ENCODE assay signal across 1 cellular context in the genomic region with DNA sequence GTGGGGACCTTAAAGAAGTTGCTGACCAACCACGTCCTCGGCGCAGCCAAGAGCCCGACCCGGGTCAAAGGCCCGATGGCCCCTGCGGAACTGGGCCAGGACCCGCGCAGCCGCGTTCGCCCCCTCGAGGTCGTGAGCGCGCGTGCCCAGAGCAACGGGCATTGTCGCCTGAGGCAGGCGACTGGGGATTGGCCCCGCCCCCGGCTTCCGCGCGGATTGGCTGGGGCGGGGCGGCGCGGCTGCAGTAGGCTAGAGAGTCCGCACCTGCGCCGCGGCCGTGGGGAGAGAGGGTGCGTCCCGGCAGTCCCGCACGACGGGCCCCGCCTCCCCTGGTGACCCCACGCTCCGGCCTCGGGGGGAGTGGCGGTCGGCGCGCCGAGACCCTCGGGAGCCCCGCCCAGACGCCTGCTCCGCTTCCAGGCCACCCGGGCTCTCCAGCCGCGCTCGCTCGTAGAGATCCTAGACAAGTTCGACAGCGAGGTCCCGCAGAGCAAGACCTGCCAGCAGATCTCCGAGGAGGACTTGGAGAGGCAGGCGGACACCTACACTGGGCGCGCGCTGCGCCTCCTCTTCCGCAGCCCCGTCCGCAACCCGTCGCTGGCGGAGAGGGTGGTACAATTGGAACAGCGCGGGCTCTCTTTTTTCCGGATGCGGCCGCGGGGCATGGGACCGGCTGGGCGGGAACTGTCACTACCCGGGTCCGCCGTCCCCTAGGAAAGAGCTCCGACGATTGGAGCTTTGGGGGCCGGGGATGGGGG.
TF ChIP-seq lines count a peak whose summit lies in the region.

No MANE protein-coding gene starts in this region.

TF ChIP-seq in HepG2, 621 proteins besides CTCF, POLR2A, EP300 and RAD21 (continued from another document and continues in another):
- TF ChIP-seq ZNF281 (CRISPR knock-in tag; IDR thresholded peaks at IDR 0.05; ENCODE audit: borderline replicate concordance) (no peak), FOXM1 (CRISPR knock-in tag; IDR thresholded peaks at IDR 0.05) (no peak), SCMH1 (CRISPR knock-in tag; IDR thresholded peaks at IDR 0.05; ENCODE audit: borderline replicate concordance) (no peak), HCFC1 (IDR thresholded peaks at IDR 0.05; ENCODE audit: low read depth, low read length) (no peak), TAF15 (IDR thresholded peaks at IDR 0.05; ENCODE audit: low read depth, low read length, poor library complexity, severe bottlenecking) (peak; percentile 84), NBN (conservative IDR thresholded peaks at IDR 0.05) (no peak), KDM6A (CRISPR knock-in tag; IDR thresholded peaks at IDR 0.05; ENCODE audit: low read depth) (no peak), HMG20A (CRISPR knock-in tag; IDR thresholded peaks at IDR 0.05; ENCODE audit: borderline replicate concordance) (no peak), HDAC1 (CRISPR knock-in tag; IDR thresholded peaks at IDR 0.05) (peak; percentile 59; the same call in 1 of the 2 replicates), ZKSCAN5 (CRISPR knock-in tag; IDR thresholded peaks at IDR 0.05) (no peak), HES4 (CRISPR knock-in tag; IDR thresholded peaks at IDR 0.05; ENCODE audit: borderline replicate concordance) (peak; percentile 63; the same call in 1 of the 2 replicates), FUBP1 (CRISPR knock-in tag; IDR thresholded peaks at IDR 0.05; ENCODE audit: borderline replicate concordance) (no peak), ELF3 (CRISPR knock-in tag; IDR thresholded peaks at IDR 0.05) (no peak), HMGXB3 (CRISPR knock-in tag; IDR thresholded peaks at IDR 0.05; ENCODE audit: borderline replicate concordance) (no peak), ZNF772 (CRISPR knock-in tag; IDR thresholded peaks at IDR 0.05) (no peak), ZNF354B (CRISPR knock-in tag; IDR thresholded peaks at IDR 0.05) (no peak), CCDC6 (CRISPR knock-in tag; IDR thresholded peaks at IDR 0.05) (no peak; the same call in 1 of the 2 replicates), CBX1 (IDR thresholded peaks at IDR 0.05; ENCODE audit: low read depth) (peak; percentile 33), HNRNPL (IDR thresholded peaks at IDR 0.05; ENCODE audit: low read depth, low read length) (no peak)
- TF ChIP-seq, protein P1, sequence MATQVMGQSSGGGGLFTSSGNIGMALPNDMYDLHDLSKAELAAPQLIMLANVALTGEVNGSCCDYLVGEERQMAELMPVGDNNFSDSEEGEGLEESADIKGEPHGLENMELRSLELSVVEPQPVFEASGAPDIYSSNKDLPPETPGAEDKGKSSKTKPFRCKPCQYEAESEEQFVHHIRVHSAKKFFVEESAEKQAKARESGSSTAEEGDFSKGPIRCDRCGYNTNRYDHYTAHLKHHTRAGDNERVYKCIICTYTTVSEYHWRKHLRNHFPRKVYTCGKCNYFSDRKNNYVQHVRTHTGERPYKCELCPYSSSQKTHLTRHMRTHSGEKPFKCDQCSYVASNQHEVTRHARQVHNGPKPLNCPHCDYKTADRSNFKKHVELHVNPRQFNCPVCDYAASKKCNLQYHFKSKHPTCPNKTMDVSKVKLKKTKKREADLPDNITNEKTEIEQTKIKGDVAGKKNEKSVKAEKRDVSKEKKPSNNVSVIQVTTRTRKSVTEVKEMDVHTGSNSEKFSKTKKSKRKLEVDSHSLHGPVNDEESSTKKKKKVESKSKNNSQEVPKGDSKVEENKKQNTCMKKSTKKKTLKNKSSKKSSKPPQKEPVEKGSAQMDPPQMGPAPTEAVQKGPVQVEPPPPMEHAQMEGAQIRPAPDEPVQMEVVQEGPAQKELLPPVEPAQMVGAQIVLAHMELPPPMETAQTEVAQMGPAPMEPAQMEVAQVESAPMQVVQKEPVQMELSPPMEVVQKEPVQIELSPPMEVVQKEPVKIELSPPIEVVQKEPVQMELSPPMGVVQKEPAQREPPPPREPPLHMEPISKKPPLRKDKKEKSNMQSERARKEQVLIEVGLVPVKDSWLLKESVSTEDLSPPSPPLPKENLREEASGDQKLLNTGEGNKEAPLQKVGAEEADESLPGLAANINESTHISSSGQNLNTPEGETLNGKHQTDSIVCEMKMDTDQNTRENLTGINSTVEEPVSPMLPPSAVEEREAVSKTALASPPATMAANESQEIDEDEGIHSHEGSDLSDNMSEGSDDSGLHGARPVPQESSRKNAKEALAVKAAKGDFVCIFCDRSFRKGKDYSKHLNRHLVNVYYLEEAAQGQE (IDR thresholded peaks at IDR 0.05; ENCODE audit: borderline replicate concordance in 1 of 2, low read depth in 1 of 2, low read length in 2 of 2), result no peak; a peak in 1 of 4 replicates
- TF ChIP-seq, protein P2, sequence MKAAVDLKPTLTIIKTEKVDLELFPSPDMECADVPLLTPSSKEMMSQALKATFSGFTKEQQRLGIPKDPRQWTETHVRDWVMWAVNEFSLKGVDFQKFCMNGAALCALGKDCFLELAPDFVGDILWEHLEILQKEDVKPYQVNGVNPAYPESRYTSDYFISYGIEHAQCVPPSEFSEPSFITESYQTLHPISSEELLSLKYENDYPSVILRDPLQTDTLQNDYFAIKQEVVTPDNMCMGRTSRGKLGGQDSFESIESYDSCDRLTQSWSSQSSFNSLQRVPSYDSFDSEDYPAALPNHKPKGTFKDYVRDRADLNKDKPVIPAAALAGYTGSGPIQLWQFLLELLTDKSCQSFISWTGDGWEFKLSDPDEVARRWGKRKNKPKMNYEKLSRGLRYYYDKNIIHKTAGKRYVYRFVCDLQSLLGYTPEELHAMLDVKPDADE (CRISPR knock-in tag; IDR thresholded peaks at IDR 0.05), result no peak
- TF ChIP-seq, protein P3, sequence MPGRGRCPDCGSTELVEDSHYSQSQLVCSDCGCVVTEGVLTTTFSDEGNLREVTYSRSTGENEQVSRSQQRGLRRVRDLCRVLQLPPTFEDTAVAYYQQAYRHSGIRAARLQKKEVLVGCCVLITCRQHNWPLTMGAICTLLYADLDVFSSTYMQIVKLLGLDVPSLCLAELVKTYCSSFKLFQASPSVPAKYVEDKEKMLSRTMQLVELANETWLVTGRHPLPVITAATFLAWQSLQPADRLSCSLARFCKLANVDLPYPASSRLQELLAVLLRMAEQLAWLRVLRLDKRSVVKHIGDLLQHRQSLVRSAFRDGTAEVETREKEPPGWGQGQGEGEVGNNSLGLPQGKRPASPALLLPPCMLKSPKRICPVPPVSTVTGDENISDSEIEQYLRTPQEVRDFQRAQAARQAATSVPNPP (CRISPR knock-in tag; IDR thresholded peaks at IDR 0.05), result 0 out of 2 replicates have a peak, but pooled peaks have one; percentile 35
- TF ChIP-seq, protein P4, sequence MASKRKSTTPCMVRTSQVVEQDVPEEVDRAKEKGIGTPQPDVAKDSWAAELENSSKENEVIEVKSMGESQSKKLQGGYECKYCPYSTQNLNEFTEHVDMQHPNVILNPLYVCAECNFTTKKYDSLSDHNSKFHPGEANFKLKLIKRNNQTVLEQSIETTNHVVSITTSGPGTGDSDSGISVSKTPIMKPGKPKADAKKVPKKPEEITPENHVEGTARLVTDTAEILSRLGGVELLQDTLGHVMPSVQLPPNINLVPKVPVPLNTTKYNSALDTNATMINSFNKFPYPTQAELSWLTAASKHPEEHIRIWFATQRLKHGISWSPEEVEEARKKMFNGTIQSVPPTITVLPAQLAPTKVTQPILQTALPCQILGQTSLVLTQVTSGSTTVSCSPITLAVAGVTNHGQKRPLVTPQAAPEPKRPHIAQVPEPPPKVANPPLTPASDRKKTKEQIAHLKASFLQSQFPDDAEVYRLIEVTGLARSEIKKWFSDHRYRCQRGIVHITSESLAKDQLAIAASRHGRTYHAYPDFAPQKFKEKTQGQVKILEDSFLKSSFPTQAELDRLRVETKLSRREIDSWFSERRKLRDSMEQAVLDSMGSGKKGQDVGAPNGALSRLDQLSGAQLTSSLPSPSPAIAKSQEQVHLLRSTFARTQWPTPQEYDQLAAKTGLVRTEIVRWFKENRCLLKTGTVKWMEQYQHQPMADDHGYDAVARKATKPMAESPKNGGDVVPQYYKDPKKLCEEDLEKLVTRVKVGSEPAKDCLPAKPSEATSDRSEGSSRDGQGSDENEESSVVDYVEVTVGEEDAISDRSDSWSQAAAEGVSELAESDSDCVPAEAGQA (IDR thresholded peaks at IDR 0.05; ENCODE audit: low read depth), result no peak
- TF ChIP-seq, protein P4 (CRISPR knock-in tag; IDR thresholded peaks at IDR 0.05; ENCODE audit: borderline replicate concordance), result no peak; the same call in 1 of the 2 replicates
